28 cellular contexts compared by ENCODE assay signal in the genomic region with DNA sequence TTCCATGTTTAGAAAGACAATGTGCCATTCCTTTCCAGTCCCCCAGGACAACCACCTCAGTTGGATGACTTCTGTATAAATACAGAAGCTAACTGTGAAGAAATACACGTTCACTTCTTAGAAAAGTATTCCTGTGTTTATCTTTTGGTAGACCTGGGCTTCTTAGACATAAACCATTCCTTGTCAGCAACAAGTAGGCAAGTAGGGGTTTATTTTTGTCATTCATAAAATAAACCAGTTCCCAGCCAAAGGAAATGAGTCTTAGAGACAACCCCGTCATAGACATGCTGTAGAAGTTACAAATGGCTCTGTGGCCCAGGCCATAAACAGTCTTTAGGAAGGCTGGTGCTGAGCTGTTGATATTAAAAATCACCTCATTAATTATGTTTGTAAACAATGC.
"Had no signal": no experiment of that assay in that cellular context is flagged by ENCODE, and none has a peak within 500 bp of the region (broad histone marks: within the 10 kb centered on the region; RNA-seq: fewer than 3 reads in every experiment).

No MANE protein-coding gene starts in this region.

- H3K27ac ChIP-seq: adrenal gland, SJCRH30, WERI-Rb-1 had no signal

- H3K4me3 Mint-ChIP-seq: activated CD4-positive, alpha-beta memory T cell treated with anti-CD3 and anti-CD28 coated beads, Interleukin-2, amount 10 ng/mL, durations not matched to agents 7 days and 5 days; activated CD4-positive, alpha-beta T cell treated with anti-CD3 and anti-CD28 coated beads for 36 hours; activated naive CD4-positive, alpha-beta T cell treated with anti-CD3 and anti-CD28 coated beads, Interleukin-2, amount 10 ng/mL, durations not matched to agents 7 days and 5 days; activated naive CD8-positive, alpha-beta T cell treated with anti-CD3 and anti-CD28 coated beads, Interleukin-2, amount 10 ng/mL, durations not matched to agents 7 days and 5 days; activated T-cell treated with anti-CD3 and anti-CD28 coated beads, Interleukin-2, amount 50 U/mL, for 72 hours had no signal

- H3K9me3 Mint-ChIP-seq: activated CD4-positive, alpha-beta memory T cell treated with anti-CD3 and anti-CD28 coated beads, Interleukin-2, amount 10 ng/mL, durations not matched to agents 7 days and 5 days; activated T-cell treated with anti-CD3 and anti-CD28 coated beads, Interleukin-2, amount 50 U/mL, for 72 hours; activated T-helper 2 cell treated with anti-CD3 and anti-CD28 coated beads, Interferon-gamma antibody, Interleukin-2, Interleukin-4, amounts not matched to agents 10 μg/mL and 5 μg/mL and 100 μg/mL, durations not matched to agents 14 hours and 24 hours and 36 hours had no signal

- H3K36me3 Mint-ChIP-seq: activated naive CD4-positive, alpha-beta T cell treated with anti-CD3 and anti-CD28 coated beads, Interleukin-2, amount 10 ng/mL, durations not matched to agents 7 days and 5 days; activated naive CD8-positive, alpha-beta T cell treated with anti-CD3 and anti-CD28 coated beads, Interleukin-2, amount 10 ng/mL, durations not matched to agents 7 days and 5 days had no signal

- H3K9ac ChIP-seq: SK-N-SH had no signal

- H3K27ac Mint-ChIP-seq: activated CD4-positive, alpha-beta memory T cell treated with anti-CD3 and anti-CD28 coated beads, Interleukin-2, amount 10 ng/mL, durations not matched to agents 7 days and 5 days; activated CD4-positive, alpha-beta T cell treated with anti-CD3 and anti-CD28 coated beads for 36 hours; activated naive CD4-positive, alpha-beta T cell treated with anti-CD3 and anti-CD28 coated beads, Interleukin-2, amount 10 ng/mL, durations not matched to agents 7 days and 5 days; activated naive CD8-positive, alpha-beta T cell treated with anti-CD3 and anti-CD28 coated beads, Interleukin-2, amount 10 ng/mL, durations not matched to agents 7 days and 5 days; activated T-cell treated with anti-CD3 and anti-CD28 coated beads, Interleukin-2, amount 50 U/mL, for 72 hours; activated T-helper 2 cell treated with anti-CD3 and anti-CD28 coated beads, Interferon-gamma antibody, Interleukin-2, Interleukin-4, amounts not matched to agents 10 μg/mL and 5 μg/mL and 100 μg/mL, durations not matched to agents 14 hours and 24 hours and 36 hours had no signal

- H3K36me3 ChIP-seq: adrenal gland, SJCRH30, WERI-Rb-1 had no signal

- H3K4me3 ChIP-seq: adrenal gland, SJCRH30 had no signal

- H3K27me3 ChIP-seq: SJCRH30 had no signal

- DNase-seq: activated CD4-positive, alpha-beta memory T cell treated with anti-CD3 and anti-CD28 coated beads, Interleukin-2, amount 10 ng/mL, durations not matched to agents 7 days and 5 days; activated CD4-positive, alpha-beta T cell treated with anti-CD3 and anti-CD28 coated beads for 36 hours; activated CD4-positive, alpha-beta T cell treated with anti-CD3 and anti-CD28 coated beads, Interleukin-2, amount 50 U/mL, for 1 hour; activated gamma-delta T cell treated with Interleukin-2 at 50 U/mL for 16 hours; activated naive CD4-positive, alpha-beta T cell treated with anti-CD3 and anti-CD28 coated beads, Interleukin-2, amount 10 ng/mL, durations not matched to agents 7 days and 5 days; activated naive CD8-positive, alpha-beta T cell treated with anti-CD3 and anti-CD28 coated beads, Interleukin-2, amount 10 ng/mL, durations not matched to agents 7 days and 5 days; activated T-cell treated with anti-CD3 and anti-CD28 coated beads, Interleukin-2, amount 50 U/mL, for 72 hours; adrenal gland; aorta; IMR-90; Kasumi-1; KBM-7; NCI-H1436 treated with DMSO at 0.1 percent for 48 hours; NCI-H187; NCI-H2171 treated with DMSO at 0.1 percent for 48 hours; NCI-H226; NCI-H526; NCI-H82; NK-92 treated with Interleukin-12 subunit alpha and Interleukin-12 subunit beta, amount 100 ng/mL, for 24 hours; OCI-M1; Right ventricle myocardium superior; RPMI8226; SJCRH30; SK-N-SH; T-helper 1 cell; WERI-Rb-1 had no signal

- H3K9me3 ChIP-seq: adrenal gland, SJCRH30, SK-N-SH had no signal

- H3K4me1 ChIP-seq: adrenal gland had no signal

- ATAC-seq: activated CD4-positive, alpha-beta T cell treated with anti-CD3 and anti-CD28 coated beads for 36 hours; activated T-cell treated with anti-CD3 and anti-CD28 coated beads, Interleukin-2, amount 50 U/mL, for 72 hours; Panc1 had no signal

- H3K4me2 ChIP-seq: SK-N-SH had no signal
